Comparison of ENCODE assay signal across 8 cellular contexts in genomic region chr6:97049254-97050004, GRCh38.
DNase-seq lines count a peak whose midpoint lies in the region; ATAC-seq, FAIRE-seq and TF ChIP-seq lines count a peak whose summit lies in the region.

No MANE protein-coding gene starts in this region.

- peaks cover 14% of the 10 kb centered on the region for H3K4me1 Mint-ChIP-seq in activated naive CD4-positive, alpha-beta T cell treated with anti-CD3 and anti-CD28 coated beads for 36 hours (ENCODE audit: low read depth)
- H3K4me1 Mint-ChIP-seq in stimulated activated naive B cell treated with anti-CD40 and anti-IgM and Interleukin-4, amounts not matched to agents 10 μg/mL and 1 μg/mL and 100 μg/mL, for 72 hours: peaks cover 6 to 15% of the 10 kb centered on the region in 2 donors

- peak; percentile 94 for FAIRE-seq in GM12892 (lab: Jason Lieb, UNC)
- no peak for FAIRE-seq in HTR-8/SVneo (lab: Jason Lieb, UNC)

- no peak for DNase-seq in GM12892 (ENCODE audit: insufficient read length)
- DNase-seq in activated naive CD4-positive, alpha-beta T cell treated with anti-CD3 and anti-CD28 coated beads for 36 hours: peak; percentile 55
- peak; percentile 11 for DNase-seq in stimulated activated naive B cell treated with anti-CD40 and anti-IgM and Interleukin-4, amounts not matched to agents 10 μg/mL and 1 μg/mL and 100 μg/mL, for 72 hours
- no peak for DNase-seq in HTR-8/SVneo (ENCODE audit: insufficient read length, low spot score)
- no peak for DNase-seq in DMS 273 (lab: John Stamatoyannopoulos, UW; ENCODE audit: unreplicated experiment)
- no peak for DNase-seq in NCI-H128 (lab: John Stamatoyannopoulos, UW; ENCODE audit: unreplicated experiment)

- peak overlapping the region; percentile 68 for H3K27ac Mint-ChIP-seq in activated naive CD4-positive, alpha-beta T cell treated with anti-CD3 and anti-CD28 coated beads for 36 hours
- H3K27ac Mint-ChIP-seq in stimulated activated naive B cell treated with anti-CD40 and anti-IgM and Interleukin-4, amounts not matched to agents 10 μg/mL and 1 μg/mL and 100 μg/mL, for 72 hours: peak overlapping the region; percentile 38

- no peaks in the 10 kb centered on the region for H3K27me3 Mint-ChIP-seq in activated naive CD4-positive, alpha-beta T cell treated with anti-CD3 and anti-CD28 coated beads for 36 hours (ENCODE audit: low read depth)
- no peaks in the 10 kb centered on the region for H3K27me3 Mint-ChIP-seq in stimulated activated naive B cell treated with anti-CD40 and anti-IgM and Interleukin-4, amounts not matched to agents 10 μg/mL and 1 μg/mL and 100 μg/mL, for 72 hours

- H3K36me3 Mint-ChIP-seq in activated naive CD4-positive, alpha-beta T cell treated with anti-CD3 and anti-CD28 coated beads for 36 hours (ENCODE audit: low read depth): no peaks in the 10 kb centered on the region
- no peaks in the 10 kb centered on the region for H3K36me3 Mint-ChIP-seq in stimulated activated naive B cell treated with anti-CD40 and anti-IgM and Interleukin-4, amounts not matched to agents 10 μg/mL and 1 μg/mL and 100 μg/mL, for 72 hours

- TF ChIP-seq POLR2A in GM12892 (IDR thresholded peaks at IDR 0.05; ENCODE audit: low read depth, low read length): no peak

- CTCF ChIA-PET in activated naive CD4-positive, alpha-beta T cell treated with anti-CD3 and anti-CD28 coated beads for 36 hours (lab: Charles Lee): interaction anchor here (0.9 to 1.1 kb wide), 2 partner anchors 10 to 142 kb away, joined by 4 read pairs; no protein-coding TSS in a partner anchor

- intact Hi-C loops in activated naive CD4-positive, alpha-beta T cell treated with anti-CD3 and anti-CD28 coated beads for 36 hours (cut with micrococcal nuclease): loop anchor here (1.0 to 10.0 kb wide), 9 partner anchors 125 to 1685 kb away; partner anchors contain the start of genes GPR63, KLHL32, MANEA and NDUFAF4

- ATAC-seq in GM21390 (IDR thresholded peaks at IDR 0.05; ENCODE audit: unreplicated experiment): peak; percentile 96
- ATAC-seq in HG03520 (IDR thresholded peaks at IDR 0.05; ENCODE audit: unreplicated experiment): peak; percentile 98
- ATAC-seq in stimulated activated naive B cell treated with anti-CD40 and anti-IgM and Interleukin-4, amounts not matched to agents 10 μg/mL and 1 μg/mL and 100 μg/mL, for 72 hours (replicated peaks): peak; percentile 92 to 93

- no peaks in the 10 kb centered on the region for H3K9me3 Mint-ChIP-seq in activated naive CD4-positive, alpha-beta T cell treated with anti-CD3 and anti-CD28 coated beads for 36 hours
- H3K9me3 Mint-ChIP-seq in stimulated activated naive B cell treated with anti-CD40 and anti-IgM and Interleukin-4, amounts not matched to agents 10 μg/mL and 1 μg/mL and 100 μg/mL, for 72 hours: no peaks in the 10 kb centered on the region

- H3K4me3 Mint-ChIP-seq in activated naive CD4-positive, alpha-beta T cell treated with anti-CD3 and anti-CD28 coated beads for 36 hours: no peak overlapping the region
- peak overlapping the region; percentile 8 to 60 for H3K4me3 Mint-ChIP-seq in stimulated activated naive B cell treated with anti-CD40 and anti-IgM and Interleukin-4, amounts not matched to agents 10 μg/mL and 1 μg/mL and 100 μg/mL, for 72 hours

Comparison
In these comparisons a context has a peak if more than half of its experiments do, and no peak if none do; other contexts are left out.
1. DNase-seq: peak in activated naive CD4-positive, alpha-beta T cell treated with anti-CD3 and anti-CD28 coated beads for 36 hours (single experiment) and stimulated activated naive B cell treated with anti-CD40 and anti-IgM and Interleukin-4, amounts not matched to agents 10 μg/mL and 1 μg/mL and 100 μg/mL, for 72 hours (single experiment); none in GM12892 (single experiment), HTR-8/SVneo (single experiment), DMS 273 (single experiment) and NCI-H128 (single experiment).
2. Peak in every context shown above with its lines, with median percentiles within 50 percentile points of each other: ATAC-seq.